In genomic region chr4:180827610-180828009, GRCh38 we compare ENCODE assay signal across 11 cellular contexts.
DNase-seq lines count a peak whose midpoint lies in the region; ATAC-seq and TF ChIP-seq lines count a peak whose summit lies in the region.
"Had no signal": no experiment of that assay in that cellular context is flagged by ENCODE, and none has a peak within 500 bp of the region (broad histone marks: within the 10 kb centered on the region; RNA-seq: fewer than 3 reads in every experiment).

No MANE protein-coding gene starts in this region.

- no peak overlapping the region for H3K4me3 Mint-ChIP-seq in neural progenitor cell

- H3K4me1 Mint-ChIP-seq in neural progenitor cell = peaks cover 27% of the 10 kb centered on the region

- H3K9me3 ChIP-seq in duodenal mucosa (ENCODE audit: control insufficient read depth in 1 of 2, low read length in 2 of 2) (no peaks in the 10 kb centered on the region), neural progenitor cell (ENCODE audit: low read depth) (no peaks in the 10 kb centered on the region)

- H3K27me3 ChIP-seq in duodenal mucosa (ENCODE audit: control insufficient read depth in 1 of 2, insufficient read depth in 2 of 2, low read length in 2 of 2) = no peaks in the 10 kb centered on the region
- no peaks in the 10 kb centered on the region for H3K27me3 ChIP-seq in neural progenitor cell

- peak overlapping the region; percentile 61 for H3K27ac Mint-ChIP-seq in neural progenitor cell

- peak; percentile 11 for DNase-seq in AG08396 (ENCODE audit: low spot score)
- DNase-seq in M059J (ENCODE audit: low read depth) = peak; percentile 52
- no peak for DNase-seq in neural progenitor cell (ENCODE audit: low spot score)
- no peak for DNase-seq in activated CD4-positive, CD25-positive, alpha-beta regulatory T cell treated with anti-CD3 and anti-CD28 coated beads, Interleukin-2, amount 50 U/mL, for 72 hours
- DNase-seq: central memory CD4-positive, alpha-beta T cell; SIG-M5; stimulated activated naive CD4-positive, alpha-beta T cell treated with Interleukin-2 at 50 U/mL for 16 hours had no signal

- H4K20me1 ChIP-seq in neural progenitor cell (ENCODE audit: low read depth) = no peaks in the 10 kb centered on the region

- no peak overlapping the region for H3K9ac ChIP-seq in duodenal mucosa (ENCODE audit: low read depth in 1 of 2, low read length in 2 of 2)
- no peak overlapping the region for H3K9ac ChIP-seq in neural progenitor cell

- H3K36me3 ChIP-seq in duodenal mucosa (ENCODE audit: control insufficient read depth in 1 of 2, insufficient read depth in 2 of 2, low read length in 2 of 2) (no peaks in the 10 kb centered on the region), neural progenitor cell (no peaks in the 10 kb centered on the region)

- peak overlapping the region; percentile 36 to 62 for H3K4me3 ChIP-seq in duodenal mucosa (ENCODE audit: low read depth in 1 of 2, low read length in 2 of 2)
- H3K4me3 ChIP-seq in neural progenitor cell = no peak overlapping the region

- peaks cover 2% of the 10 kb centered on the region for H3K27me3 Mint-ChIP-seq in neural progenitor cell (ENCODE audit: insufficient read depth, low read depth)

- H3K79me2 ChIP-seq in neural progenitor cell (ENCODE audit: low read depth) = no peaks in the 10 kb centered on the region

- H3K4me1 ChIP-seq in duodenal mucosa (ENCODE audit: control insufficient read depth in 1 of 2, insufficient read depth in 2 of 2, low read length in 2 of 2) (no peaks in the 10 kb centered on the region), neural progenitor cell (no peaks in the 10 kb centered on the region)

- TF ChIP-seq CTCF in neural progenitor cell (IDR thresholded peaks at IDR 0.05) = no peak

- no peaks in the 10 kb centered on the region for H3F3A ChIP-seq in neural progenitor cell (ENCODE audit: low read depth)

- ATAC-seq in GM21447 (IDR thresholded peaks at IDR 0.05; ENCODE audit: unreplicated experiment) (no peak), HG03342 (IDR thresholded peaks at IDR 0.05; ENCODE audit: unreplicated experiment) (no peak), GM19328 (IDR thresholded peaks at IDR 0.05; ENCODE audit: unreplicated experiment) (no peak)

- H2AFZ ChIP-seq in neural progenitor cell (replicated peaks) = peak overlapping the region; percentile 47

- H3K27ac ChIP-seq in duodenal mucosa (ENCODE audit: low read depth, low read length) (no peak overlapping the region), neural progenitor cell (no peak overlapping the region)

- no peak overlapping the region for H3K4me2 ChIP-seq in neural progenitor cell

- peaks cover 11% of the 10 kb centered on the region for H3K9me3 Mint-ChIP-seq in neural progenitor cell

- peaks cover 2% of the 10 kb centered on the region for H3K36me3 Mint-ChIP-seq in neural progenitor cell

Comparison
In these comparisons a context has a peak if more than half of its experiments do, and no peak if none do; other contexts are left out.
1. DNase-seq: peak in AG08396 (single experiment) and M059J (single experiment); none in neural progenitor cell (single experiment) and activated CD4-positive, CD25-positive, alpha-beta regulatory T cell treated with anti-CD3 and anti-CD28 coated beads, Interleukin-2, amount 50 U/mL, for 72 hours (single experiment).